23 cellular contexts compared by ENCODE assay signal in the genomic region with DNA sequence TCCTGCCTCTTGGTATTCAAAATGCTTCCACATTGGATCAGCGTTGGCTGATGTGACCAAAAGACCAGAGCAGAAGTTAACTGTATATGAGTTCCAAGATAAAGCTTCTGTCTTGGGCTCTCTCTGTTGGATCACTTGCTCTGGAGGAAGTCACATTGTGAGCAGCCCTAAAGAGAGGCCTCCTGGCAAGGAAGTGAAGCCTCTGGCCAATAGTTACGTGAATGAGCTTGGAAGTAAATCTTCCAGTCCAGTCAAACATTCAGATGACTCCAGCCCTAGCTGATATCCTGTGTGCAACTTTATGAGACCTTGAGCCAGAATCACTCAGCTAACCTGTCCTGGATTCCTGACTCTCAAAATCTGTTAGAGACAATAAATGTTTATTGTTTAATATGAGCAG.
A peak's percentile ranks its signal among the peaks of the same experiment; 100 is the strongest.
DNase-seq lines count a peak whose midpoint lies in the region; ATAC-seq, FAIRE-seq and TF ChIP-seq lines count a peak whose summit lies in the region.
"Had no signal": no experiment of that assay in that cellular context is flagged by ENCODE, and none has a peak within 500 bp of the region (broad histone marks: within the 10 kb centered on the region; RNA-seq: fewer than 3 reads in every experiment).

No MANE protein-coding gene starts in this region.

- H3K36me3 ChIP-seq in HepG2 (replicated peaks in 1 of 2; ENCODE audit: control insufficient read depth in 1 of 2, insufficient read depth in 2 of 2, low read length in 2 of 2) (peaks cover 15 to 47% of the 10 kb centered on the region in 2 experiments), right lobe of liver (peaks cover 0 to 20% (median 0%) of the 10 kb centered on the region in 4 donors), smooth muscle cell (ENCODE audit: low read depth) (peaks cover 3% of the 10 kb centered on the region)

- FAIRE-seq in HepG2 (lab: Jason Lieb, UNC): no peak
- FAIRE-seq: GM12891 had no signal

- CTCF ChIA-PET in HepG2 (lab: Yijun Ruan, JAX; ENCODE audit: low intra/inter-chr PET ratio, low total read pairs): no interaction called here

- POLR2A ChIA-PET in HepG2 (lab: Yijun Ruan, JAX): no interaction called here

- DNase-seq in HepG2 (ENCODE audit: low spot score): no peak
- no peak for DNase-seq in right lobe of liver
- peak; percentile 31 for DNase-seq in myocyte (ENCODE audit: low read depth)
- no peak for DNase-seq in smooth muscle cell (lab: John Stamatoyannopoulos, UW; ENCODE audit: unreplicated experiment)
- no peak for DNase-seq in H4 (ENCODE audit: low spot score)
- DNase-seq: 8988T; ACHN; BE2C; C1 segment of cervical spinal cord; CD4-positive, alpha-beta memory T cell; CD4-positive, CD25-positive, alpha-beta regulatory T cell; CD8-positive, alpha-beta memory T cell; COR-L47; DMS 273 treated with DMSO at 0.1 percent for 48 hours; DMS153; DMS53; DMS79; DND-41; EL; GDM1 had no signal

- TF ChIP-seq RAD21 in HepG2 (CRISPR knock-in tag; IDR thresholded peaks at IDR 0.05): no peak

- no peak overlapping the region for H2AFZ ChIP-seq in HepG2 (ENCODE audit: low read length)
- H2AFZ ChIP-seq in smooth muscle cell (ENCODE audit: low read depth): no peak overlapping the region

- H3K9ac ChIP-seq in HepG2 (ENCODE audit: insufficient read depth, low read depth, low read length): no peak overlapping the region
- H3K9ac ChIP-seq in smooth muscle cell (ENCODE audit: low read depth): no peak overlapping the region
- H3K9ac ChIP-seq: BLaER1 had no signal

- no peak overlapping the region for H3K4me2 ChIP-seq in HepG2 (ENCODE audit: low read depth, low read length)
- H3K4me2 ChIP-seq in smooth muscle cell: no peak overlapping the region
- H3K4me2 ChIP-seq: BLaER1 had no signal

- TF ChIP-seq POLR2A in HepG2 (IDR thresholded peaks at IDR 0.05; ENCODE audit: insufficient read depth in 1 of 2, low read depth in 2 of 2, low read length in 2 of 2) (no peak), right lobe of liver (IDR thresholded peaks at IDR 0.05) (no peak)

- H3K4me3 ChIP-seq in HepG2 (replicated peaks in 1 of 3; ENCODE audit: insufficient read depth in 1 of 3, low read depth in 2 of 3, low read length in 3 of 3) (no peak overlapping the region), right lobe of liver (no peak overlapping the region), smooth muscle cell (no peak overlapping the region)
- H3K4me3 ChIP-seq: BLaER1 had no signal

- H3K4me1 ChIP-seq in HepG2 (ENCODE audit: insufficient read depth, low read length) (no peaks in the 10 kb centered on the region), right lobe of liver (no peaks in the 10 kb centered on the region), smooth muscle cell (ENCODE audit: low read depth) (peaks cover 5% of the 10 kb centered on the region)
- H3K4me1 ChIP-seq: BE2C, BLaER1 had no signal

- H3K9me3 ChIP-seq in HepG2 (ENCODE audit: low read length): no peaks in the 10 kb centered on the region
- H3K9me3 ChIP-seq in right lobe of liver: no peaks in the 10 kb centered on the region
- H3K9me3 ChIP-seq in smooth muscle cell (replicated peaks; ENCODE audit: low read depth): no peaks in the 10 kb centered on the region
- H3K9me3 ChIP-seq: BE2C, BLaER1 had no signal

- no peaks in the 10 kb centered on the region for H3K79me2 ChIP-seq in HepG2 (ENCODE audit: insufficient read depth, low read length)
- no peaks in the 10 kb centered on the region for H3K79me2 ChIP-seq in smooth muscle cell (ENCODE audit: low read depth)

- H3K27ac ChIP-seq in HepG2 (ENCODE audit: extremely low read length, insufficient read depth, low read length) (no peak overlapping the region), right lobe of liver (no peak overlapping the region), smooth muscle cell (ENCODE audit: low read depth) (peak overlapping the region; percentile 29)
- H3K27ac ChIP-seq: BLaER1 had no signal

- WGBS in HepG2 (ENCODE audit: low lambda C conversion rate): 100% methylated on average over 2 of the region's 2 CpGs
- WGBS in right lobe of liver (ENCODE audit: insufficient coverage, low coverage, low lambda C conversion rate, missing lambda C conversion rate): 80% methylated on average over 2 of the region's 2 CpGs
- WGBS in smooth muscle cell (ENCODE audit: low lambda C conversion rate): 67% methylated on average over 2 of the region's 2 CpGs

- TF ChIP-seq EP300 in HepG2 (IDR thresholded peaks at IDR 0.05; ENCODE audit: low read depth in 2 of 2, low read length in 2 of 2): no peak
- no peak for TF ChIP-seq EP300 in HepG2 (CRISPR knock-in tag; IDR thresholded peaks at IDR 0.05; ENCODE audit: borderline replicate concordance)

- ATAC-seq in HepG2: peak; percentile 19; the same call in 1 of the 3 replicates
- ATAC-seq in right lobe of liver: no peak
- no peak for ATAC-seq in GM18858 (IDR thresholded peaks at IDR 0.05; ENCODE audit: unreplicated experiment)

- in situ Hi-C loops in HepG2 (cut with HindIII; ENCODE audit: extremely low pct_ligation_motif_present, low pct_unique_long_range_greater_than_20kb): no loop called here

- intact Hi-C loops in HepG2 (cut with micrococcal nuclease; ENCODE audit: unreplicated experiment): no loop called here
- intact Hi-C loops in right lobe of liver (cut with DNase I): no loop called here

- no peak for TF ChIP-seq CTCF in HepG2 (CRISPR knock-in tag; IDR thresholded peaks at IDR 0.05)
- no peak for TF ChIP-seq CTCF in right lobe of liver (IDR thresholded peaks at IDR 0.05)
- TF ChIP-seq CTCF in smooth muscle cell (IDR thresholded peaks at IDR 0.05; ENCODE audit: borderline replicate concordance, insufficient read depth, poor library complexity, severe bottlenecking): no peak

- no TSS peak for BruUV-seq in HepG2 (replicated peaks; lab: Mats Ljungman, UMichigan)

- H3F3A ChIP-seq in smooth muscle cell (ENCODE audit: low read depth): peaks cover 7% of the 10 kb centered on the region

- H4K20me1 ChIP-seq in HepG2 (ENCODE audit: insufficient read depth, low read length) (no peaks in the 10 kb centered on the region), smooth muscle cell (ENCODE audit: low read depth) (no peaks in the 10 kb centered on the region)
- H4K20me1 ChIP-seq: BLaER1 had no signal

- no peaks in the 10 kb centered on the region for H3K27me3 ChIP-seq in HepG2 (ENCODE audit: control insufficient read depth in 1 of 2, insufficient read depth in 2 of 2, low read length in 2 of 2)
- H3K27me3 ChIP-seq in right lobe of liver: no peaks in the 10 kb centered on the region
- no peaks in the 10 kb centered on the region for H3K27me3 ChIP-seq in smooth muscle cell (ENCODE audit: low read depth)
- H3K27me3 ChIP-seq: BE2C, BLaER1 had no signal

TF ChIP-seq in HepG2, 621 proteins besides CTCF, POLR2A, EP300 and RAD21:
- TF ChIP-seq, protein P1, sequence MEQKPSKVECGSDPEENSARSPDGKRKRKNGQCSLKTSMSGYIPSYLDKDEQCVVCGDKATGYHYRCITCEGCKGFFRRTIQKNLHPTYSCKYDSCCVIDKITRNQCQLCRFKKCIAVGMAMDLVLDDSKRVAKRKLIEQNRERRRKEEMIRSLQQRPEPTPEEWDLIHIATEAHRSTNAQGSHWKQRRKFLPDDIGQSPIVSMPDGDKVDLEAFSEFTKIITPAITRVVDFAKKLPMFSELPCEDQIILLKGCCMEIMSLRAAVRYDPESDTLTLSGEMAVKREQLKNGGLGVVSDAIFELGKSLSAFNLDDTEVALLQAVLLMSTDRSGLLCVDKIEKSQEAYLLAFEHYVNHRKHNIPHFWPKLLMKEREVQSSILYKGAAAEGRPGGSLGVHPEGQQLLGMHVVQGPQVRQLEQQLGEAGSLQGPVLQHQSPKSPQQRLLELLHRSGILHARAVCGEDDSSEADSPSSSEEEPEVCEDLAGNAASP (CRISPR knock-in tag; IDR thresholded peaks at IDR 0.05; ENCODE audit: borderline replicate concordance): no peak
